20 cellular contexts compared by ENCODE assay signal in the genomic region with DNA sequence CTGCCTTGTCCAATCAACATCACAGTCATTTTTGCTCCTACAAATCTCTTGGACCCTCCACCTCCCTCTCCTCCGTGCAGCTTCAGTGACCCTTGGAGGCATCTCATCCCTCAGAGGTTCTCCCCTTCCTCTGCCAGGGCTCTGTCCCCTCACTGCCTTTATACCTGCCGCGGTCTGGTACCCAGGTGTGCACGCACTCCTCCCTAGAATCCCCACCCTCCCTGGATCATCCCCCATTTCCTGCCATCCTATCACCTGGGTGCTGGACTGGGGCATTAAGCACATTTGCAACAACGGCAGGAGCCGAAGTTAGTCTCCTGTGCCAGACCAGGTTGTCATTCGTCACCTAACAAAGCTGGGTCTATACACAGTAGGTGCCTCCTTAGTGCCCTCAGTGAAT. TPM values are rescaled to one million over a fixed set of nuclear protein-coding genes. Genes with fewer than 3 reads are reported as not detected.
"Had no signal": no experiment of that assay in that cellular context is flagged by ENCODE, and none has a peak within 500 bp of the region (broad histone marks: within the 10 kb centered on the region; RNA-seq: fewer than 3 reads in every experiment).

No MANE protein-coding gene starts in this region.

- H3K4me1 Mint-ChIP-seq: IgD-negative memory B cell had no signal

- H3K27ac Mint-ChIP-seq: IgD-negative memory B cell had no signal

- H3K4me3 Mint-ChIP-seq: IgD-negative memory B cell had no signal

- DNase-seq: Kasumi-1, MM.1S, NCI-H1092 treated with DMSO at 0.1 percent for 48 hours, NCI-H1436, NCI-H187, NCI-H2029, NCI-H2081 treated with DMSO at 0.1 percent for 48 hours, NCI-H2171, NCI-H226, NCI-H446, NCI-H510A, NCI-H524 treated with DMSO at 0.1 percent for 48 hours, NCI-H774, Right ventricle myocardium superior, RPMI8226, SIG-M5 had no signal

- ATAC-seq: K562 had no signal

RNA-seq across cellular contexts. Expression of gene TMEM271, which starts 10.1 kb away (rescaled TPM):
- total RNA-seq: K562, M059J, Right ventricle myocardium superior, SJSA1 had no signal

RNA-seq across cellular contexts. Expression of gene PDE6B, which starts 59.3 kb away (rescaled TPM):
- total RNA-seq: K562, M059J, SJSA1 had no signal
